ENCODE assay signal across 20 cellular contexts in the genomic region with DNA sequence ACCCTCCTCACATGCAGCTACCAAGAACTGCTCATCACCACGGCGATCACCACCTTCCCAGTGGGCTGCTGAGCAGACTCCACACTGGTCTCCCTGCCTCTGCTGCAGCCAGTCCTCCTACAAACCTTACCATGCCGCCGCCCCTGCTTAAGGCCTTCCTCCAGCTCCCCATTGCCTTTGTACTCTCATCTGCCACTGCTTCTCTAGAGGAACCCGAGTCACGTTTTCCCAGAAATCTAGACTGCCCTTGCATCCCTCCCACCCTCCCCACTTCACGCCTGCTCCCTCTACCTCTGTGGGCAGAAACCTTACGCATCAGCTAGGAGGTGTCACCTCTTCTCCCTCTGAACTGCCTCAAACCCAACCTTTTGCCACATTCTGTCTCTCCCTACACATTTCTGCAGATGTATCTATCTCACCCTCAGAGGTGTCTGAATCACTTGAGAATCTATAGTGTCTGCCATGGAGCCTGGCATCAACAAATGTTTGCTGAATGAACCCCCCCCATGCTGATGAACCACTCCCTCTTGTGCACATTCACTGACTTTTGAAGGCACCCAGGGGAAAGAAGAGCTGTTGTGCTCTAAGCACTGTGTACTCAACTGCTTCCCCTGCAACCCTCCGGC. TPM values are rescaled to one million over a fixed set of nuclear protein-coding genes. Genes with fewer than 3 reads are reported as not detected.
DNase-seq lines count a peak whose midpoint lies in the region; ATAC-seq and TF ChIP-seq lines count a peak whose summit lies in the region.
"Had no signal": no experiment of that assay in that cellular context is flagged by ENCODE, and none has a peak within 500 bp of the region (broad histone marks: within the 10 kb centered on the region; RNA-seq: fewer than 3 reads in every experiment).

No MANE protein-coding gene starts in this region.

- no peaks in the 10 kb centered on the region for H3K27me3 ChIP-seq in CD8-positive, alpha-beta T cell (ENCODE audit: insufficient read depth, low read length)
- H3K27me3 ChIP-seq in SU-DHL-6 (ENCODE audit: low read length), result no peaks in the 10 kb centered on the region
- no peaks in the 10 kb centered on the region for H3K27me3 ChIP-seq in endodermal cell (ENCODE audit: control insufficient read depth, insufficient read depth, low read length, poor library complexity, severe bottlenecking)
- no peaks in the 10 kb centered on the region for H3K27me3 ChIP-seq in right atrium auricular region
- H3K27me3 ChIP-seq: ovary had no signal

- peak; percentile 42 for DNase-seq in activated CD4-positive, alpha-beta T cell treated with anti-CD3 and anti-CD28 coated beads for 48 hours
- DNase-seq in activated CD4-positive, alpha-beta T cell treated with anti-CD3 and anti-CD28 coated beads, Interleukin-2, amount 50 U/mL, for 1 hour, result no peak
- DNase-seq in CD8-positive, alpha-beta T cell, result no peak
- DNase-seq in endodermal cell, result peak; percentile 43
- no peak for DNase-seq in foreskin fibroblast
- no peak for DNase-seq in right atrium auricular region (ENCODE audit: low spot score)
- DNase-seq: activated CD4-positive, alpha-beta T cell treated with anti-CD3 and anti-CD28 coated beads for 4 hours; activated gamma-delta T cell; GF-D8; GM23248; hippocampal formation; left cardiac atrium; NCI-H2029 treated with DMSO at 0.1 percent for 48 hours; ovary; SHP77; T-helper 9 cell; trophoblast cell had no signal

- peak overlapping the region; percentile 43 for H3K27ac Mint-ChIP-seq in CD8-positive, alpha-beta T cell
- no peak overlapping the region for H3K27ac Mint-ChIP-seq in endodermal cell

- H3K4me1 ChIP-seq in CD8-positive, alpha-beta T cell (ENCODE audit: insufficient read depth, low read length), result peaks cover 38% of the 10 kb centered on the region
- H3K4me1 ChIP-seq in endodermal cell (ENCODE audit: control insufficient read depth, insufficient read depth, low read length), result no peaks in the 10 kb centered on the region
- peaks cover 0 to 21% of the 10 kb centered on the region in 2 donors for H3K4me1 ChIP-seq in right atrium auricular region

- no peak for ATAC-seq in CD8-positive, alpha-beta T cell
- no peak for ATAC-seq in HG03520 (IDR thresholded peaks at IDR 0.05; ENCODE audit: unreplicated experiment)
- ATAC-seq: left cardiac atrium had no signal

- no peaks in the 10 kb centered on the region for H3K9me3 ChIP-seq in CD8-positive, alpha-beta T cell (ENCODE audit: low read length)
- H3K9me3 ChIP-seq in SU-DHL-6 (ENCODE audit: insufficient read depth, low read length) (no peaks in the 10 kb centered on the region), endodermal cell (ENCODE audit: control insufficient read depth, low read length) (no peaks in the 10 kb centered on the region), right atrium auricular region (no peaks in the 10 kb centered on the region)
- H3K9me3 ChIP-seq: ovary had no signal

- peaks cover 27% of the 10 kb centered on the region for H3K4me1 Mint-ChIP-seq in CD8-positive, alpha-beta T cell (ENCODE audit: low read depth)
- H3K4me1 Mint-ChIP-seq in endodermal cell, result peaks cover 17% of the 10 kb centered on the region

- H3F3A ChIP-seq in SU-DHL-6 (ENCODE audit: insufficient read depth), result peaks cover 63% of the 10 kb centered on the region

- H3K27ac ChIP-seq in CD8-positive, alpha-beta T cell (ENCODE audit: low read depth, low read length), result no peak overlapping the region
- H3K27ac ChIP-seq in SU-DHL-6 (ENCODE audit: low read depth, low read length), result peak overlapping the region; percentile 94
- no peak overlapping the region for H3K27ac ChIP-seq in endodermal cell (ENCODE audit: low read depth, low read length)
- H3K27ac ChIP-seq in right atrium auricular region, result no peak overlapping the region
- H3K27ac ChIP-seq: GM23248 had no signal

- no peak overlapping the region for H3K4me3 Mint-ChIP-seq in CD8-positive, alpha-beta T cell
- no peak overlapping the region for H3K4me3 Mint-ChIP-seq in endodermal cell

- WGBS in endodermal cell (ENCODE audit: insufficient coverage in 1 of 2, insufficient read length in 1 of 2), 2 experiments, result 94 to 95% methylated on average over 6 to 9 of the region's 9 CpGs

- no peak overlapping the region for H2AFZ ChIP-seq in SU-DHL-6 (ENCODE audit: low read depth, low read length, severe bottlenecking)
- H2AFZ ChIP-seq: GM23248 had no signal

- no peaks in the 10 kb centered on the region for H3K9me3 Mint-ChIP-seq in CD8-positive, alpha-beta T cell
- H3K9me3 Mint-ChIP-seq in endodermal cell, result no peaks in the 10 kb centered on the region

- H3K9ac ChIP-seq in SU-DHL-6 (ENCODE audit: low read length) (peak overlapping the region; percentile 52), endodermal cell (ENCODE audit: extremely low read depth, low read length, poor library complexity, severe bottlenecking) (no peak overlapping the region)
- H3K9ac ChIP-seq: GM23248 had no signal

- peaks cover 51% of the 10 kb centered on the region for H3K79me2 ChIP-seq in SU-DHL-6 (ENCODE audit: insufficient read depth, low read length)

- H4K20me1 ChIP-seq in SU-DHL-6 (ENCODE audit: low read depth, low read length), result no peaks in the 10 kb centered on the region

- no peaks in the 10 kb centered on the region for H3K27me3 Mint-ChIP-seq in CD8-positive, alpha-beta T cell (ENCODE audit: low read depth)
- no peaks in the 10 kb centered on the region for H3K27me3 Mint-ChIP-seq in endodermal cell (ENCODE audit: insufficient read depth)

- intact Hi-C loops in CD8-positive, alpha-beta T cell (cut with DNase I, micrococcal nuclease), result no loop called here

- TF ChIP-seq CTCF in CD8-positive, alpha-beta T cell (IDR thresholded peaks at IDR 0.05), result no peak
- TF ChIP-seq CTCF in SU-DHL-6 (IDR thresholded peaks at IDR 0.05; ENCODE audit: insufficient read depth, low read length, poor library complexity, severe bottlenecking), result no peak
- no peak for TF ChIP-seq CTCF in endodermal cell (conservative IDR thresholded peaks at IDR 0.05)
- TF ChIP-seq CTCF in foreskin fibroblast (IDR thresholded peaks at IDR 0.05; ENCODE audit: low read depth, low read length), result no peak
- TF ChIP-seq CTCF in right atrium auricular region (IDR thresholded peaks at IDR 0.05), result no peak

- no peaks in the 10 kb centered on the region for H3K9me2 ChIP-seq in SU-DHL-6 (replicated peaks; ENCODE audit: insufficient read depth, low read length)

- CTCF ChIA-PET in CD8-positive, alpha-beta T cell (lab: Charles Lee), result interaction anchor here (7.1 kb wide), 1 partner anchor 13 kb away, joined by 57 read pairs; the partner anchor contains the start of gene ACTL10

- peak overlapping the region; percentile 61 for H3K4me2 ChIP-seq in SU-DHL-6 (ENCODE audit: low read depth, low read length, poor library complexity, severe bottlenecking)

- POLR2A ChIA-PET in CD8-positive, alpha-beta T cell (lab: Charles Lee), result interaction anchor here (1.1 to 1.3 kb wide), 2 partner anchors 15 to 38 kb away, joined by 3 to 4 read pairs; partner anchors contain the start of genes ACTL10 and PXMP4

- H3K36me3 Mint-ChIP-seq in CD8-positive, alpha-beta T cell, result no peaks in the 10 kb centered on the region
- peaks cover 26% of the 10 kb centered on the region for H3K36me3 Mint-ChIP-seq in endodermal cell (ENCODE audit: low read depth)

- H3K4me3 ChIP-seq in CD8-positive, alpha-beta T cell (ENCODE audit: low read depth, low read length), result no peak overlapping the region
- H3K4me3 ChIP-seq in SU-DHL-6 (ENCODE audit: insufficient read depth, low read length, poor library complexity, severe bottlenecking) (no peak overlapping the region), endodermal cell (ENCODE audit: low read length) (no peak overlapping the region), foreskin fibroblast (ENCODE audit: low read depth in 1 of 2, low read length in 2 of 2) (no peak overlapping the region), right atrium auricular region (no peak overlapping the region)
- H3K4me3 ChIP-seq: GM23248, ovary had no signal

- no peaks in the 10 kb centered on the region for H3K36me3 ChIP-seq in CD8-positive, alpha-beta T cell (ENCODE audit: insufficient read depth, low read length)
- H3K36me3 ChIP-seq in SU-DHL-6 (ENCODE audit: low read length) (0 out of 2 replicates have a peak, but pooled peaks cover 10% of the 10 kb centered on the region), endodermal cell (ENCODE audit: control insufficient read depth, insufficient read depth, low read length) (peaks cover 20% of the 10 kb centered on the region), right atrium auricular region (no peaks in the 10 kb centered on the region)
- H3K36me3 ChIP-seq: ovary had no signal

RNA-seq across cellular contexts. Expression of gene E2F1, which starts 4.3 kb away (rescaled TPM):
- total RNA-seq in CD8-positive, alpha-beta T cell, result 1 to 10 TPM; 1.2 to 1.3 TPM
- total RNA-seq in endodermal cell (10 to 100 TPM; 26.9 to 33.7 TPM), right atrium auricular region (under 1 TPM; 0.31 to 0.33 TPM)
- polyA plus RNA-seq in endodermal cell (2013, experiment 1 of 2), result 35.1 TPM
- polyA plus RNA-seq in endodermal cell (2013, experiment 2 of 2), result 28.9 TPM

RNA-seq across cellular contexts. Expression of gene NECAB3, which starts 7.6 kb away (rescaled TPM):
- total RNA-seq in CD8-positive, alpha-beta T cell, result 1 to 10 TPM; 5.7 to 5.9 TPM
- total RNA-seq in endodermal cell (10 to 100 TPM; 77.2 to 92.3 TPM), right atrium auricular region (10 to 100 TPM; 81.7 to 88.4 TPM)
- 29.9 TPM for polyA plus RNA-seq in endodermal cell (2013, experiment 1 of 2)
- 27.4 TPM for polyA plus RNA-seq in endodermal cell (2013, experiment 2 of 2)

RNA-seq across cellular contexts. Expression of gene ACTL10, which starts 15.1 kb away (rescaled TPM):
- under 1 TPM; 0.65 to 0.75 TPM for total RNA-seq in CD8-positive, alpha-beta T cell
- under 1 TPM in 1 of 2 donors, not detected in 1; 0.42 TPM for total RNA-seq in endodermal cell
- 0.28 TPM for polyA plus RNA-seq in endodermal cell (2013, experiment 1 of 2)
- 0.17 TPM for polyA plus RNA-seq in endodermal cell (2013, experiment 2 of 2)
- under 1 TPM; 0.33 to 0.79 TPM for total RNA-seq in right atrium auricular region

RNA-seq across cellular contexts. Expression of gene C20orf144, which starts 19.7 kb away (rescaled TPM):
- under 1 TPM; 0.25 to 0.27 TPM for total RNA-seq in CD8-positive, alpha-beta T cell
- under 1 TPM in 1 of 2 donors, not detected in 1; 0.44 TPM for total RNA-seq in endodermal cell
- polyA plus RNA-seq in endodermal cell (2013, experiment 1 of 2), result 0.18 TPM
- polyA plus RNA-seq in endodermal cell (2013, experiment 2 of 2), result 0.17 TPM
- total RNA-seq in right atrium auricular region, result not detected
- total RNA-seq: bronchial epithelial cell, GM23248 had no signal

RNA-seq across cellular contexts. Expression of gene PXMP4, which starts 38.3 kb away (rescaled TPM):
- total RNA-seq in CD8-positive, alpha-beta T cell, result 1 to 10 TPM; 2.7 to 2.8 TPM
- total RNA-seq in endodermal cell (1 to 10 TPM; 1.5 to 3.8 TPM), right atrium auricular region (1 to 10 TPM; 4.5 to 9.8 TPM)
- 1.6 TPM for polyA plus RNA-seq in endodermal cell (2013, experiment 1 of 2)
- 1.8 TPM for polyA plus RNA-seq in endodermal cell (2013, experiment 2 of 2)

Comparison
In these comparisons a context has a peak if more than half of its experiments do, and no peak if none do; other contexts are left out.
1. DNase-seq: peak in activated CD4-positive, alpha-beta T cell treated with anti-CD3 and anti-CD28 coated beads for 48 hours (single experiment) and endodermal cell (single experiment); none in activated CD4-positive, alpha-beta T cell treated with anti-CD3 and anti-CD28 coated beads, Interleukin-2, amount 50 U/mL, for 1 hour (single experiment), CD8-positive, alpha-beta T cell (0 of 7), foreskin fibroblast (0 of 2) and right atrium auricular region (single experiment).
2. RNA of gene E2F1, which starts 4.3 kb away (total RNA-seq): 26.9 to 33.7 TPM in endodermal cell; 1.2 to 1.3 TPM in CD8-positive, alpha-beta T cell and 0.31 to 0.33 TPM in right atrium auricular region; every median in the first group is over 10 times any median in the second.
3. RNA of gene NECAB3, which starts 7.6 kb away (total RNA-seq): 77.2 to 92.3 TPM in endodermal cell and 81.7 to 88.4 TPM in right atrium auricular region; 5.7 to 5.9 TPM in CD8-positive, alpha-beta T cell; every median in the first group is over 10 times any median in the second.